In the genomic region with DNA sequence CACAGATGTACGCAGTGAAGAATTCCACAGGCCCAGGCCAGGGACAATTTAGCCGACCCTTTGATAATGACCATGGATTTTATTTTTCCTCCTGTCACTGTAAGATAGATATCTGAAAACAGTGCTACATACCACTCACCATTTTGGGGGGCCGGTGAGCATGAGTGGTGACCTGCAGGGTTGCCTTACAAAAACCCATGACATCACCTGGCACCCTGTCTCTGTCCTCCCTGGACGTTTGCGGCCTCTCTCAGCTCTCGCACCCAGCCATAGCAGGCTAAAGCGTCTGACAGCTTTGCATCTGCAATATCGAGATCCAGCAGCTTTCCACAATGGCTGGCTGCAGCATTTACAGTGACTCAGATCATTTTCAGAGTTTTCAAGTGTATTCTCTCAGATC, we compare ENCODE assay signal across 1 cellular context.
TF ChIP-seq lines count a peak whose summit lies in the region.

No MANE protein-coding gene starts in this region.

TF ChIP-seq in SK-N-SH, 30 proteins besides CTCF, POLR2A, EP300 and RAD21 (continued from another document):
- TF ChIP-seq, protein P1, sequence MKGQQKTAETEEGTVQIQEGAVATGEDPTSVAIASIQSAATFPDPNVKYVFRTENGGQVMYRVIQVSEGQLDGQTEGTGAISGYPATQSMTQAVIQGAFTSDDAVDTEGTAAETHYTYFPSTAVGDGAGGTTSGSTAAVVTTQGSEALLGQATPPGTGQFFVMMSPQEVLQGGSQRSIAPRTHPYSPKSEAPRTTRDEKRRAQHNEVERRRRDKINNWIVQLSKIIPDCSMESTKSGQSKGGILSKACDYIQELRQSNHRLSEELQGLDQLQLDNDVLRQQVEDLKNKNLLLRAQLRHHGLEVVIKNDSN (IDR thresholded peaks at IDR 0.05; ENCODE audit: borderline replicate concordance, low read depth) = no peak
- TF ChIP-seq POLR2AphosphoS5 (IDR thresholded peaks at IDR 0.05; ENCODE audit: low read depth, low read length) = no peak
- TF ChIP-seq RFX5 (IDR thresholded peaks at IDR 0.05; ENCODE audit: low read length) = no peak
- TF ChIP-seq, protein P2, sequence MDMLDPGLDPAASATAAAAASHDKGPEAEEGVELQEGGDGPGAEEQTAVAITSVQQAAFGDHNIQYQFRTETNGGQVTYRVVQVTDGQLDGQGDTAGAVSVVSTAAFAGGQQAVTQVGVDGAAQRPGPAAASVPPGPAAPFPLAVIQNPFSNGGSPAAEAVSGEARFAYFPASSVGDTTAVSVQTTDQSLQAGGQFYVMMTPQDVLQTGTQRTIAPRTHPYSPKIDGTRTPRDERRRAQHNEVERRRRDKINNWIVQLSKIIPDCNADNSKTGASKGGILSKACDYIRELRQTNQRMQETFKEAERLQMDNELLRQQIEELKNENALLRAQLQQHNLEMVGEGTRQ (IDR thresholded peaks at IDR 0.05; ENCODE audit: borderline replicate concordance, low read depth, low read length) = no peak
- TF ChIP-seq RXRA (IDR thresholded peaks at IDR 0.05; ENCODE audit: borderline replicate concordance, low read depth) = no peak
- no peak for TF ChIP-seq JUND (IDR thresholded peaks at IDR 0.05)
- TF ChIP-seq, protein P3, sequence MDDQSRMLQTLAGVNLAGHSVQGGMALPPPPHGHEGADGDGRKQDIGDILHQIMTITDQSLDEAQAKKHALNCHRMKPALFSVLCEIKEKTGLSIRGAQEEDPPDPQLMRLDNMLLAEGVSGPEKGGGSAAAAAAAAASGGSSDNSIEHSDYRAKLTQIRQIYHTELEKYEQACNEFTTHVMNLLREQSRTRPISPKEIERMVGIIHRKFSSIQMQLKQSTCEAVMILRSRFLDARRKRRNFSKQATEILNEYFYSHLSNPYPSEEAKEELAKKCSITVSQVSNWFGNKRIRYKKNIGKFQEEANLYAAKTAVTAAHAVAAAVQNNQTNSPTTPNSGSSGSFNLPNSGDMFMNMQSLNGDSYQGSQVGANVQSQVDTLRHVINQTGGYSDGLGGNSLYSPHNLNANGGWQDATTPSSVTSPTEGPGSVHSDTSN (IDR thresholded peaks at IDR 0.05) = no peak
- TF ChIP-seq FOXJ3 (CRISPR knock-in tag; IDR thresholded peaks at IDR 0.05) = no peak
- no peak for TF ChIP-seq TEAD4 (IDR thresholded peaks at IDR 0.05; ENCODE audit: borderline replicate concordance, insufficient read depth)
- no peak for TF ChIP-seq CHD2 (IDR thresholded peaks at IDR 0.05; ENCODE audit: low read length, partially characterized antibody)
- no peak for TF ChIP-seq YY1 (IDR thresholded peaks at IDR 0.05; ENCODE audit: low read depth)
